ENCODE assay signal across 8 cellular contexts in genomic region chr21:32413697-32414578, GRCh38. TPM values are rescaled to one million over a fixed set of nuclear protein-coding genes. Genes with fewer than 3 reads are reported as not detected.
DNase-seq lines count a peak whose midpoint lies in the region; ATAC-seq and TF ChIP-seq lines count a peak whose summit lies in the region.

No MANE protein-coding gene starts in this region.

- CTCF ChIA-PET in AG04450 (lab: Charles Lee) = interaction anchor here (0.5 to 2.2 kb wide), 18 partner anchors 11 to 193 kb away, joined by 3 to 38 read pairs (median 4); no protein-coding TSS in a partner anchor

- peak overlapping the region; percentile 23 for H3K4me3 ChIP-seq in AG04450 (ENCODE audit: low read depth, low read length)
- H3K4me3 ChIP-seq in muscle layer of colon (ENCODE audit: low read depth in 1 of 2, low read length in 2 of 2) = peak overlapping the region in 1 of 2 donors; percentile 84

- peak overlapping the region; percentile 87 for H3K9ac ChIP-seq in muscle layer of colon (ENCODE audit: low read length)

- no peak overlapping the region for H3K27ac ChIP-seq in AG04450 (ENCODE audit: low read depth, low read length)
- peak overlapping the region; percentile 98 for H3K27ac ChIP-seq in cingulate gyrus (ENCODE audit: low read depth, low read length)
- peak overlapping the region; percentile 99 for H3K27ac ChIP-seq in muscle layer of colon (ENCODE audit: low read depth, low read length)

- H3K4me1 ChIP-seq in muscle layer of colon (ENCODE audit: insufficient read depth, low read length) = peaks cover 34% of the 10 kb centered on the region

- H3K9me3 ChIP-seq in AG04450 (ENCODE audit: control insufficient read depth, insufficient read depth, low read length) = no peaks in the 10 kb centered on the region; the same call in 1 of the 2 replicates
- no peaks in the 10 kb centered on the region for H3K9me3 ChIP-seq in muscle layer of colon (ENCODE audit: low read length)

- no peak for DNase-seq in AG04450 (ENCODE audit: low read depth, low spot score)
- peak; percentile 7 for DNase-seq in NCI-H748 treated with DMSO at 0.1 percent for 48 hours (lab: John Stamatoyannopoulos, UW)
- DNase-seq in T-helper 9 cell = no peak
- no peak for DNase-seq in SIG-M5 treated with dmso at 0.1 percent for 504 hours (lab: John Stamatoyannopoulos, UW; ENCODE audit: unreplicated experiment)
- DNase-seq in DMS153 treated with DMSO at 0.1 percent for 48 hours (lab: John Stamatoyannopoulos, UW; ENCODE audit: unreplicated experiment) = no peak

- peaks cover 6% of the 10 kb centered on the region for H3K36me3 ChIP-seq in muscle layer of colon (ENCODE audit: insufficient read depth, low read length)

- ATAC-seq in GM19324 (IDR thresholded peaks at IDR 0.05; ENCODE audit: low FRiP score, unreplicated experiment) = no peak

- TF ChIP-seq CTCF in AG04450 (IDR thresholded peaks at IDR 0.05; ENCODE audit: low read depth, low read length) = no peak

- POLR2A ChIA-PET in AG04450 (lab: Yijun Ruan, JAX) = no interaction called here

- H3K27me3 ChIP-seq in AG04450 (ENCODE audit: control insufficient read depth, insufficient read depth, low read length) (no peaks in the 10 kb centered on the region), muscle layer of colon (ENCODE audit: control insufficient read depth in 1 of 2, insufficient read depth in 2 of 2, low read length in 2 of 2) (no peaks in the 10 kb centered on the region)

RNA-seq across cellular contexts. Expression of gene EVA1C, which starts 1.4 kb away (rescaled TPM):
- 2.8 and 5.7 TPM in 2 replicates for polyA plus RNA-seq in AG04450 (2011; rRNA removed)
- polyA minus RNA-seq in AG04450 (2011; rRNA and poly(A)+ RNA removed) = 1.8 and 2.0 TPM in 2 replicates

RNA-seq across cellular contexts. Expression of gene URB1, which starts 21.1 kb away (rescaled TPM):
- 7.6 and 7.7 TPM in 2 replicates for polyA plus RNA-seq in AG04450 (2011; rRNA removed)
- 17.0 and 17.1 TPM in 2 replicates for polyA minus RNA-seq in AG04450 (2011; rRNA and poly(A)+ RNA removed)
